Comparison of ENCODE assay signal across 8 cellular contexts in genomic region chr16:69565611-69566436, GRCh38. TPM values are rescaled to one million over a fixed set of nuclear protein-coding genes. Genes with fewer than 3 reads are reported as not detected.
DNase-seq lines count a peak whose midpoint lies in the region; ATAC-seq and TF ChIP-seq lines count a peak whose summit lies in the region.

TSS of gene NFAT5 (plus strand) at chr16:69565966. CDS start at chr16:69566302, 336 bp downstream.

- H3K27ac ChIP-seq in HUES64 (ENCODE audit: low read depth, low read length) = peak within 1 kb of the TSS; percentile 96
- peak within 1 kb of the TSS; percentile 76 for H3K27ac ChIP-seq in OCI-LY1 (ENCODE audit: low read depth, low read length, poor library complexity, severe bottlenecking)

- under 1% methylated on average over 84 of the region's 84 CpGs for WGBS in HUES64

- H3K4me3 Mint-ChIP-seq in CD14-positive monocyte = peak within 1 kb of the TSS; percentile 96 to 99
- peak within 1 kb of the TSS; percentile 100 for H3K4me3 Mint-ChIP-seq in endothelial cell (ENCODE audit: unreplicated experiment)

- intact Hi-C loops in CD14-positive monocyte (cut with micrococcal nuclease) = loop anchor here (5.0 to 10.0 kb wide), 3 partner anchors 34 to 171 kb away; no protein-coding TSS in a partner anchor

- H3K9me3 Mint-ChIP-seq in CD14-positive monocyte = peaks cover 0 to 3% (median 0%) of the 10 kb centered on the region in 7 donors
- H3K9me3 Mint-ChIP-seq in endothelial cell (ENCODE audit: unreplicated experiment) = no peaks in the 10 kb centered on the region

- H3K9ac ChIP-seq in HUES64 (ENCODE audit: low read depth, low read length) = peak within 1 kb of the TSS; percentile 93
- peak within 1 kb of the TSS; percentile 98 for H3K9ac ChIP-seq in OCI-LY1 (ENCODE audit: low read length)

- peaks cover 42% of the 10 kb centered on the region for H3K4me1 ChIP-seq in HUES64 (ENCODE audit: insufficient read depth, low read length)
- peaks cover 44% of the 10 kb centered on the region for H3K4me1 ChIP-seq in OCI-LY1 (ENCODE audit: insufficient read depth, low read length, severe bottlenecking)

- no peaks in the 10 kb centered on the region for H3F3A ChIP-seq in OCI-LY1 (ENCODE audit: insufficient read depth, low read length)

- H3K4me3 ChIP-seq in HUES64 (ENCODE audit: low read length) (peak within 1 kb of the TSS; percentile 92), OCI-LY1 (ENCODE audit: low read depth, low read length, poor library complexity, severe bottlenecking) (peak within 1 kb of the TSS; percentile 99)

- H3K9me3 ChIP-seq in HUES64 (ENCODE audit: insufficient read depth, low read depth, low read length) (no peaks in the 10 kb centered on the region), OCI-LY1 (ENCODE audit: low read length) (no peaks in the 10 kb centered on the region)

- H3K36me3 Mint-ChIP-seq in CD14-positive monocyte (peaks cover 5 to 14% of the 10 kb centered on the region in 2 donors), endothelial cell (ENCODE audit: low read depth, unreplicated experiment) (peaks cover 10% of the 10 kb centered on the region)

- H3K27me3 ChIP-seq in HUES64 (ENCODE audit: insufficient read depth, low read length) = no peaks in the 10 kb centered on the region
- H3K27me3 ChIP-seq in OCI-LY1 (ENCODE audit: insufficient read depth, low read length) = no peaks in the 10 kb centered on the region

- H3K27ac Mint-ChIP-seq in CD14-positive monocyte (peak within 1 kb of the TSS; percentile 93 to 97 (median 95)), endothelial cell (ENCODE audit: unreplicated experiment) (peak within 1 kb of the TSS; percentile 95)

- peaks cover 42% of the 10 kb centered on the region for H3K4me1 Mint-ChIP-seq in CD14-positive monocyte
- peaks cover 29% of the 10 kb centered on the region for H3K4me1 Mint-ChIP-seq in endothelial cell (ENCODE audit: unreplicated experiment)

- peak; percentile 50 for ATAC-seq in GM19467 (IDR thresholded peaks at IDR 0.05; ENCODE audit: unreplicated experiment)

- peaks cover 34% of the 10 kb centered on the region for H3K79me2 ChIP-seq in OCI-LY1 (ENCODE audit: insufficient read depth, low read length)

- H3K36me3 ChIP-seq in HUES64 (ENCODE audit: insufficient read depth, low read length) (peaks cover 12% of the 10 kb centered on the region; the same call in 1 of the 2 replicates), OCI-LY1 (ENCODE audit: insufficient read depth, low read length) (no peaks in the 10 kb centered on the region)

- no peak for TF ChIP-seq CTCF in CD14-positive monocyte (IDR thresholded peaks at IDR 0.05)
- TF ChIP-seq CTCF in OCI-LY1 (IDR thresholded peaks at IDR 0.05; ENCODE audit: low read length) = no peak
- TF ChIP-seq CTCF in endothelial cell (IDR thresholded peaks at IDR 0.05; ENCODE audit: unreplicated experiment) = no peak

- H4K20me1 ChIP-seq in OCI-LY1 (ENCODE audit: insufficient read depth, low read length) = no peaks in the 10 kb centered on the region

- H3K9me2 ChIP-seq in OCI-LY1 (ENCODE audit: low read depth, low read length) = no peaks in the 10 kb centered on the region

- 0 out of 2 replicates have a peak within 1 kb of the TSS, but pooled peaks have one; percentile 18 for H2AFZ ChIP-seq in OCI-LY1 (ENCODE audit: low read length)

- peak within 1 kb of the TSS; percentile 95 for H3K4me2 ChIP-seq in OCI-LY1 (ENCODE audit: low read length)

- peaks cover 0 to 2% (median 1%) of the 10 kb centered on the region in 3 donors for H3K27me3 Mint-ChIP-seq in CD14-positive monocyte (ENCODE audit: low read depth in 3 of 3)
- peaks cover 5% of the 10 kb centered on the region for H3K27me3 Mint-ChIP-seq in endothelial cell (ENCODE audit: unreplicated experiment)

- DNase-seq in CD14-positive monocyte (ENCODE audit: low spot score) = peak; percentile 86
- peak; percentile 99 for DNase-seq in activated CD8-positive, alpha-beta memory T cell treated with anti-CD3 and anti-CD28 coated beads, Interleukin-2, amount 50 U/mL, for 48 hours
- DNase-seq in endothelial cell (ENCODE audit: low spot score) = peak; percentile 97
- peak; percentile 89 for DNase-seq in midbrain (lab: John Stamatoyannopoulos, UW)
- peak; percentile 77 to 84 for DNase-seq in stimulated activated CD8-positive, alpha-beta memory T cell treated with anti-CD3 and anti-CD28 coated beads, Interleukin-15, amount 100 ng/mL, for 48 hours (ENCODE audit: low read depth in 2 of 2)

RNA-seq across cellular contexts. Expression of gene NFAT5, which starts in this region (rescaled TPM):
- polyA plus RNA-seq in CD14-positive monocyte = 1 to 10 TPM; 2.4 to 2.5 TPM
- 8.8 TPM for polyA plus RNA-seq in HUES64 (2013, experiment 1 of 2)
- 10.0 TPM for polyA plus RNA-seq in HUES64 (2013, experiment 2 of 2)
- 48.8 TPM for total RNA-seq in endothelial cell (ENCODE audit: unreplicated experiment)

Comparison
In these comparisons a context has a peak if more than half of its experiments do, and no peak if none do; other contexts are left out.
1. Peak in every context shown above with its lines: DNase-seq, ATAC-seq, H3K4me3 ChIP-seq and H3K27ac ChIP-seq.